ENCODE assay signal across 10 cellular contexts in the genomic region with DNA sequence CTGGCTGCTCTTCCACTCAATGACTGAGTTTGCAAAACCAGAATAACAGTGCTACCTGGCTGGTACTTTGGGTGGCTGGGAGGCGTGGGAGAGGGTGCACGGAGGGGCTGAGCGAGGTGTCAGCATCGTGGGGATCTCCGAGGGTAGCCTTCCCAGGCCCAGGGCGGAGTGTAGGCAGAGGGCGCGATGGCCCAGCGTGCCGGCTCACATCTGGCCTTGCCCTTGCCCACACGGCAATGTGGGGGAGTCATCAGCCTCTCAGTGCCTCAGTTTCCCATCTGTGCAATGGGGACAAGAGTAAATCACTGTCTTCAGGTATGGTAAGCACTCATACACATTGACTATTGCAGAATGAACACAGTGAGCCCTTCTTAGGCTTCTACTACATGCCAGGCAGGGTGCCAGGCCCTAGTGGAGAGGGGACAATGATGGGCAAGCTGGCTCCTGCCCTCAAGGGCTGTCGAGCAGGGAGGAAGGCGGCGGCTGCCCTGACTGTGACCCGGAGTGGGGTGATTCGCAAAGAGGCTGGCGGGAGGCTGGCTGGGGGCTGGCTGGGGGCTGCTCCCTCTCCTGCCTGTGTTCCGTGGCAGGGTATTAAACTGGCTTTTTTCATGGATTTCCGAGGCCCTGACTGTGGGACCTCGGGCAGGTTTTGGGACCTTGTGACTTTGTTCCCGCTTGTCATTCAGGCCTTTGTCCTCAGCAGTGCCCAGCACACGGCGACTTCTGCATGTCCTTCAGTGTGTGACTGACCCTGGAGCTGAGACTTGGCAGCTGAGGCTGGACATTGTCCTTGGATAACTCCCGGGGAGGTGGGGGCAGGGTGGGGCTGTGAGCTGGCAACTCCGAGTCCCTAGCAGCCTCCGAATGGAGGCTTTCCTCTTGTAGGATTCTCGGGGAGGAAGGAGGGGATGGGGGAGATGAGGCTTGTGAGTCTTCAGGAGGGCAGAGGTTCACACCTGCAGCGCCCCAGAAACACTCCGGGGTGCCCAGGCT.
A peak's percentile ranks its signal among the peaks of the same experiment; 100 is the strongest.
DNase-seq lines count a peak whose midpoint lies in the region; ATAC-seq, FAIRE-seq and TF ChIP-seq lines count a peak whose summit lies in the region.
"Had no signal": no experiment of that assay in that cellular context is flagged by ENCODE, and none has a peak within 500 bp of the region (broad histone marks: within the 10 kb centered on the region; RNA-seq: fewer than 3 reads in every experiment).

No MANE protein-coding gene starts in this region.

- no peaks in the 10 kb centered on the region for H3K27me3 ChIP-seq in AG04450 (ENCODE audit: control insufficient read depth, insufficient read depth, low read length)
- H3K27me3 ChIP-seq in H1 (replicated peaks in 1 of 4; ENCODE audit: control insufficient read depth in 3 of 4, extremely low read depth in 1 of 4, insufficient read depth in 3 of 4, low read length in 3 of 4), result no peaks in the 10 kb centered on the region
- H3K27me3 ChIP-seq in neural progenitor cell, result no peaks in the 10 kb centered on the region

- H3K14ac ChIP-seq in H1 (ENCODE audit: insufficient read length), result no peak overlapping the region

- no peak overlapping the region for H2AK5ac ChIP-seq in H1 (ENCODE audit: low read depth, low read length)

- H3K4me2 ChIP-seq in H1 (ENCODE audit: insufficient read depth in 1 of 2, low read depth in 2 of 2, low read length in 2 of 2), result no peak overlapping the region
- no peak overlapping the region for H3K4me2 ChIP-seq in neural progenitor cell

- H3K9me3 ChIP-seq in AG04450 (ENCODE audit: control insufficient read depth, insufficient read depth, low read length) (no peaks in the 10 kb centered on the region), H1 (ENCODE audit: insufficient read depth in 2 of 2, low read depth in 1 of 2, low read length in 1 of 2) (no peaks in the 10 kb centered on the region), neural progenitor cell (ENCODE audit: low read depth) (no peaks in the 10 kb centered on the region)

- peaks cover 3% of the 10 kb centered on the region for H3K27me3 Mint-ChIP-seq in neural progenitor cell (ENCODE audit: insufficient read depth, low read depth)

- H3K9ac ChIP-seq in H1 (replicated peaks in 1 of 4; ENCODE audit: extremely low read depth in 1 of 4, low read depth in 3 of 4, low read length in 3 of 4) (no peak overlapping the region), neural progenitor cell (no peak overlapping the region)

- no peaks in the 10 kb centered on the region for H3K36me3 ChIP-seq in H1 (ENCODE audit: control insufficient read depth in 2 of 4, insufficient read depth in 4 of 4, low read length in 3 of 4)
- no peaks in the 10 kb centered on the region for H3K36me3 ChIP-seq in neural progenitor cell

- H2BK20ac ChIP-seq in H1 (ENCODE audit: low read length), result 0 out of 2 replicates have a peak overlapping the region, but pooled peaks have one; percentile 52

- no peak overlapping the region; the same call in 1 of the 2 replicates for H4K8ac ChIP-seq in H1 (ENCODE audit: extremely low read depth, insufficient read depth, low read length)

- no peak overlapping the region for H3K4ac ChIP-seq in H1 (replicated peaks; ENCODE audit: insufficient read length, low read depth, low read length)

- no peaks in the 10 kb centered on the region for H3K9me3 Mint-ChIP-seq in neural progenitor cell

- H3K36me3 Mint-ChIP-seq in neural progenitor cell, result no peaks in the 10 kb centered on the region

- no peak overlapping the region for H2BK120ac ChIP-seq in H1 (replicated peaks; ENCODE audit: low read depth, low read length)

- WGBS in H1 (ENCODE audit: extremely low coverage in 1 of 2, insufficient coverage in 1 of 2, insufficient read length in 1 of 2, insufficient replicate concordance in 2 of 2, low coverage in 1 of 2, low lambda C conversion rate in 2 of 2, missing lambda C conversion rate in 1 of 2), 2 experiments, result 91% methylated on average over 28 of the region's 29 CpGs; no CpG with 5 or more reads in 1 of the 2 experiments

- no peak for TF ChIP-seq EP300 in H1 (IDR thresholded peaks at IDR 0.05; ENCODE audit: borderline replicate concordance in 1 of 2, low read depth in 2 of 2, low read length in 2 of 2)

- H3K4me1 Mint-ChIP-seq in neural progenitor cell, result peaks cover 80% of the 10 kb centered on the region

- no peak for FAIRE-seq in H1 (lab: Jason Lieb, UNC)
- no peak for FAIRE-seq in GM12892 (lab: Jason Lieb, UNC)
- FAIRE-seq: D721Med had no signal

- CTCF ChIA-PET in AG04450 (lab: Charles Lee), result interaction anchor here (1.1 to 1.6 kb wide), 2 partner anchors 46 to 53 kb away, joined by 4 to 5 read pairs; no protein-coding TSS in a partner anchor
- CTCF ChIA-PET in H1 (lab: Charles Lee; ENCODE audit: partially characterized antibody), result interaction anchor here (1.9 kb wide), 1 partner anchor 16 kb away, joined by 8 read pairs; no protein-coding TSS in a partner anchor

- H3K27ac Mint-ChIP-seq in neural progenitor cell, result peak overlapping the region; percentile 88

- peaks cover 27% of the 10 kb centered on the region for H3K79me1 ChIP-seq in H1 (ENCODE audit: low read depth, low read length)

- H2BK12ac ChIP-seq in H1 (ENCODE audit: low read depth, low read length), result no peak overlapping the region

- H3K4me3 Mint-ChIP-seq in neural progenitor cell, result peak overlapping the region; percentile 64

- H4K20me1 ChIP-seq in H1 (replicated peaks in 1 of 2; ENCODE audit: control insufficient read depth in 1 of 2, insufficient read depth in 2 of 2, low read length in 2 of 2), result peaks cover 16 to 33% of the 10 kb centered on the region in 2 experiments
- H4K20me1 ChIP-seq in neural progenitor cell (ENCODE audit: low read depth), result peaks cover 98% of the 10 kb centered on the region

- H4K91ac ChIP-seq in H1 (replicated peaks; ENCODE audit: insufficient read length, low read length), result peak overlapping the region; percentile 40

- TF ChIP-seq CTCF in AG04450 (IDR thresholded peaks at IDR 0.05; ENCODE audit: low read depth, low read length) (no peak), H1 (IDR thresholded peaks at IDR 0.05; ENCODE audit: control extremely low read depth in 1 of 3, insufficient read depth in 1 of 3, low read depth in 1 of 3, low read length in 3 of 3) (no peak), neural progenitor cell (IDR thresholded peaks at IDR 0.05) (no peak)

- peaks cover 8 to 93% of the 10 kb centered on the region in 2 experiments for H3K79me2 ChIP-seq in H1 (ENCODE audit: control insufficient read depth in 1 of 2, insufficient read depth in 2 of 2, low read length in 2 of 2)
- peaks cover 100% of the 10 kb centered on the region for H3K79me2 ChIP-seq in neural progenitor cell (ENCODE audit: low read depth)

- DNase-seq in AG04450 (ENCODE audit: low read depth, low spot score) (no peak), NCI-H1694 (lab: John Stamatoyannopoulos, UW) (peak; percentile 94), H1 (ENCODE audit: low read depth in 1 of 2, low spot score in 2 of 2) (no peak), neural progenitor cell (ENCODE audit: low spot score) (no peak), GM12892 (ENCODE audit: insufficient read length) (no peak), ACHN (no peak), amniotic stem cell (lab: John Stamatoyannopoulos, UW) (no peak)
- DNase-seq: cerebellar nuclear complex had no signal

- no peak overlapping the region for H4K5ac ChIP-seq in H1 (ENCODE audit: insufficient read length, low read depth, low read length)

- H3K23me2 ChIP-seq in H1 (ENCODE audit: low read depth, low read length), result 0 out of 2 replicates have a peak, but pooled peaks cover 2% of the 10 kb centered on the region

- POLR2A ChIA-PET in AG04450 (lab: Yijun Ruan, JAX), result interaction anchor here (0.6 to 1.6 kb wide), 6 partner anchors 7 to 129 kb away, joined by 3 to 9 read pairs (median 5); no protein-coding TSS in a partner anchor
- POLR2A ChIA-PET in H1 (lab: Charles Lee; ENCODE audit: partially characterized antibody), result interaction anchor here (1.0 to 2.5 kb wide), 3 partner anchors 8 to 55 kb away, joined by 3 to 17 read pairs (median 3); no protein-coding TSS in a partner anchor

- peaks cover 22% of the 10 kb centered on the region for H3F3A ChIP-seq in neural progenitor cell (ENCODE audit: low read depth)

- no peak for TF ChIP-seq RAD21 in H1 (IDR thresholded peaks at IDR 0.05 in 1 of 2, conservative IDR thresholded peaks at IDR 0.05 in 1 of 2; ENCODE audit: low read depth in 2 of 2, low read length in 2 of 2)

- H3K56ac ChIP-seq in H1 (replicated peaks; ENCODE audit: insufficient read length, low read depth, low read length), result no peak overlapping the region

- in situ Hi-C loops in ACHN (cut with HindIII; ENCODE audit: low pct_ligation_motif_present, low pct_unique_long_range_greater_than_20kb, low sequenced_read_pairs), result no loop called here

- H3K4me1 ChIP-seq in H1 (replicated peaks in 1 of 4; ENCODE audit: control insufficient read depth in 3 of 4, insufficient read depth in 4 of 4, low read length in 3 of 4) (peaks cover 0 to 66% (median 42%) of the 10 kb centered on the region in 4 experiments; a peak in 6 of 7 replicates), neural progenitor cell (peaks cover 68% of the 10 kb centered on the region)

- peak overlapping the region; percentile 24; the same call in 1 of the 2 replicates for H2BK5ac ChIP-seq in H1 (ENCODE audit: low read depth, low read length)

- H3K27ac ChIP-seq in AG04450 (ENCODE audit: low read depth, low read length) (peak overlapping the region; percentile 78), H1 (ENCODE audit: low read depth, low read length) (no peak overlapping the region), neural progenitor cell (no peak overlapping the region)

- no peak overlapping the region for H3K4me3 ChIP-seq in AG04450 (ENCODE audit: low read depth, low read length)
- H3K4me3 ChIP-seq in H1 (ENCODE audit: extremely low read depth in 1 of 4, insufficient read depth in 2 of 4, low read depth in 3 of 4, low read length in 4 of 4), result no peak overlapping the region
- H3K4me3 ChIP-seq in neural progenitor cell, result no peak overlapping the region

- H3K18ac ChIP-seq in H1 (ENCODE audit: extremely low read depth, low read length), result peak overlapping the region; percentile 4

- 0 out of 2 replicates have a peak overlapping the region, but pooled peaks have one; percentile 8 for H2BK15ac ChIP-seq in H1 (ENCODE audit: low read length)

- H3K23ac ChIP-seq in H1 (ENCODE audit: insufficient read length), result no peak overlapping the region

- TF ChIP-seq POLR2A in H1 (IDR thresholded peaks at IDR 0.05; ENCODE audit: control extremely low read depth in 1 of 2, low read depth in 2 of 2, low read length in 2 of 2) (no peak), GM12892 (IDR thresholded peaks at IDR 0.05; ENCODE audit: low read depth, low read length) (no peak)

- no peak for ATAC-seq in GM19463 (IDR thresholded peaks at IDR 0.05; ENCODE audit: unreplicated experiment)

- H2AFZ ChIP-seq in H1 (ENCODE audit: low read length) (no peak overlapping the region), neural progenitor cell (replicated peaks) (no peak overlapping the region)

TF ChIP-seq in H1, 55 proteins besides CTCF, POLR2A, EP300 and RAD21 (continues in another document):
- TF ChIP-seq BRCA1 (IDR thresholded peaks at IDR 0.05; ENCODE audit: low read depth, low read length), result no peak
- TF ChIP-seq SP2 (IDR thresholded peaks at IDR 0.05; ENCODE audit: low read length), result no peak
